In the genomic region with DNA sequence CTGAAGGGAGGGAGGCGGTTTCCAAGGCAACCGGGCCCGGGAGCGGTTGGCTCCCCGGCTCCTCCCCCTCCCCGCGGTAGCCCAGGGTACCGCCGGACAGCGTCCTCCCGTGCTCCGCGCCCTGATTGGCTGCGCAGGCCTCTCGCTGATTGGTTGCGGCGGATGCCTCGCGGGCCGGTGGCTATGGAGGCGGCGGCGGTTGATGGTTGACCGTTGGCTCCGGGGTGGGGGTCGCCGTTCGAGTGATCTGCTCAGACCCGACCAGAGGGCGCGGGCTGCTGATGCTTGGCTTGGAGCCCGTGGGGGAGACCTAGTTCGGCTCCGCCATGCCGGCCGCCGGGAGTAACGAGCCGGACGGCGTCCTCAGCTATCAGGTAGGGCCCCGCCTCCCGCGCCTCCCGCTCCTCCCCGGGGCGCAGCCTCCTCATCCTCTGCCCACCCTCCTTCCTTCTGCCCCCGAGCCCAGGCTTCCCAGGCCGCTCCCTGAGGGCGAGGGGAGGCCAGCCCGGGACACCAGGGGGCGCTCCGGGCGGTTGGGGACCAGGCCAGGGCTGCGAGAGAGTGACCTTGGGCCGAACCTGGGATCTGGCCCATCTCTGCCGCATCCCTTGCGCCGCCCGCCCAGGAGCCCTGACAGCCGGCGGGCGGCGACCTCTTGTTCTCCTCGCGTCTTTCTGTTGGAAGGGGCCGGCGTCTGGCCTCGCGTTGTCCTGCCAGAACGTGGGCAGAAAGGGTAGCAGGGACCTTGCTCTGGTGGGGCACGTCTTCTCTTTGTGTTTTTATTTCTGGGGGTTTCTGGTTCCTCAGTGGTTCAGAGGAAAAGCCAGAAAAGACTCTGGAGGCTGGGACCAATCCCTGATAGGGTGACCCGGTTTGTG, we compare ENCODE assay signal across 8 cellular contexts. TPM values are rescaled to one million over a fixed set of nuclear protein-coding genes. Genes with fewer than 3 reads are reported as not detected.
A peak's percentile ranks its signal among the peaks of the same experiment; 100 is the strongest.
DNase-seq lines count a peak whose midpoint lies in the region; ATAC-seq and TF ChIP-seq lines count a peak whose summit lies in the region.

A gene (plus strand): TSS at position 170 of the 878 bp plus-strand sequence. CDS start 157 bp downstream, at position 327.

- no peaks in the 10 kb centered on the region for H3K27me3 Mint-ChIP-seq in Caco-2 (ENCODE audit: insufficient read depth, unreplicated experiment)
- H3K27me3 Mint-ChIP-seq in activated T-cell treated with anti-CD3 and anti-CD28 coated beads, Interleukin-2, amount 50 U/mL, for 24 hours: no peaks in the 10 kb centered on the region

- WGBS in esophagus muscularis mucosa: 6% methylated on average over 20 of the region's 73 CpGs

- CTCF ChIA-PET in Caco-2 (lab: Charles Lee) (interaction anchor here (0.6 to 2.6 kb wide), 11 partner anchors 25 to 389 kb away, joined by 3 to 16 read pairs (median 5); a partner anchor contains a TSS), OCI-LY7 (lab: Charles Lee; ENCODE audit: unreplicated experiment) (no interaction called here)

- peak within 1 kb of the TSS; percentile 9; the same call in 1 of the 2 replicates for H2AFZ ChIP-seq in OCI-LY7 (ENCODE audit: low read length)

- H3K4me3 ChIP-seq in Caco-2 (ENCODE audit: low read depth, low read length) (peak within 1 kb of the TSS; percentile 57), HUES48 (ENCODE audit: low read depth, low read length) (peak within 1 kb of the TSS; percentile 81), OCI-LY7 (ENCODE audit: low read depth, low read length, poor library complexity, severe bottlenecking) (peak within 1 kb of the TSS; percentile 59), esophagus muscularis mucosa (peak within 1 kb of the TSS; percentile 58 to 72 (median 62)), muscle layer of colon (ENCODE audit: low read depth in 1 of 2, low read length in 2 of 2) (peak within 1 kb of the TSS; percentile 31 to 38)

- TF ChIP-seq CTCF in Caco-2 (IDR thresholded peaks at IDR 0.05; ENCODE audit: insufficient read depth in 1 of 2, low read depth in 1 of 2, low read length in 1 of 2, severe bottlenecking in 1 of 2, unreplicated experiment in 1 of 2) (peak; percentile 93 to 98), OCI-LY7 (conservative IDR thresholded peaks at IDR 0.05; ENCODE audit: low read length) (peak; percentile 78), esophagus muscularis mucosa (IDR thresholded peaks at IDR 0.05) (peak; percentile 53 to 68 (median 58))

- H3K27ac ChIP-seq in HUES48 (ENCODE audit: low read depth, low read length) (peak within 1 kb of the TSS; percentile 37), OCI-LY7 (ENCODE audit: low read depth, low read length, poor library complexity, severe bottlenecking) (no peak within 1 kb of the TSS), esophagus muscularis mucosa (replicated peaks in 1 of 4) (peak within 1 kb of the TSS in 3 of 4 donors; percentile 16 to 27 (median 19)), muscle layer of colon (ENCODE audit: low read depth, low read length) (no peak within 1 kb of the TSS)

- no peaks in the 10 kb centered on the region for H3K9me3 ChIP-seq in Caco-2
- H3K9me3 ChIP-seq in HUES48 (ENCODE audit: control insufficient read depth, insufficient read depth, low read length): no peaks in the 10 kb centered on the region
- no peaks in the 10 kb centered on the region for H3K9me3 ChIP-seq in OCI-LY7 (ENCODE audit: low read length)
- no peaks in the 10 kb centered on the region for H3K9me3 ChIP-seq in esophagus muscularis mucosa
- no peaks in the 10 kb centered on the region for H3K9me3 ChIP-seq in muscle layer of colon (ENCODE audit: low read length)

- H3K27ac Mint-ChIP-seq in Caco-2 (ENCODE audit: unreplicated experiment): peak within 1 kb of the TSS; percentile 69
- H3K27ac Mint-ChIP-seq in activated T-cell treated with anti-CD3 and anti-CD28 coated beads, Interleukin-2, amount 50 U/mL, for 24 hours: peak within 1 kb of the TSS; percentile 7

- BruUV-seq in Caco-2 (replicated peaks; lab: Mats Ljungman, UMichigan) (no TSS peak), OCI-LY7 (replicated peaks; lab: Mats Ljungman, UMichigan) (no TSS peak)

- H3K4me3 Mint-ChIP-seq in Caco-2 (ENCODE audit: unreplicated experiment): peak within 1 kb of the TSS; percentile 81
- peak within 1 kb of the TSS; percentile 80 for H3K4me3 Mint-ChIP-seq in activated T-cell treated with anti-CD3 and anti-CD28 coated beads, Interleukin-2, amount 50 U/mL, for 24 hours

- peaks cover 26% of the 10 kb centered on the region for H3K4me1 ChIP-seq in Caco-2
- peaks cover 16% of the 10 kb centered on the region for H3K4me1 ChIP-seq in HUES48 (ENCODE audit: control insufficient read depth, insufficient read depth, low read length)
- H3K4me1 ChIP-seq in OCI-LY7 (ENCODE audit: insufficient read depth, low read length, poor library complexity, severe bottlenecking): peaks cover 6% of the 10 kb centered on the region
- H3K4me1 ChIP-seq in esophagus muscularis mucosa: peaks cover 0 to 14% (median 12%) of the 10 kb centered on the region in 4 donors
- H3K4me1 ChIP-seq in muscle layer of colon (ENCODE audit: insufficient read depth, low read length): no peaks in the 10 kb centered on the region

- peaks cover 17% of the 10 kb centered on the region for H3K36me3 Mint-ChIP-seq in Caco-2 (ENCODE audit: insufficient read depth, unreplicated experiment)
- H3K36me3 Mint-ChIP-seq in activated T-cell treated with anti-CD3 and anti-CD28 coated beads, Interleukin-2, amount 50 U/mL, for 24 hours (ENCODE audit: low read depth): no peaks in the 10 kb centered on the region

- no peaks in the 10 kb centered on the region for H3K79me2 ChIP-seq in OCI-LY7 (ENCODE audit: insufficient read depth, low read depth, low read length)

- TF ChIP-seq POLR2A in esophagus muscularis mucosa (IDR thresholded peaks at IDR 0.05; ENCODE audit: low read depth): no peak

- H3K27me3 ChIP-seq in Caco-2 (replicated peaks; ENCODE audit: control insufficient read depth, insufficient read depth, low read length) (no peaks in the 10 kb centered on the region), HUES48 (ENCODE audit: control insufficient read depth, insufficient read depth, low read length) (no peaks in the 10 kb centered on the region), esophagus muscularis mucosa (peaks cover 0 to 10% (median 0%) of the 10 kb centered on the region in 4 donors), muscle layer of colon (ENCODE audit: control insufficient read depth in 1 of 2, insufficient read depth in 2 of 2, low read length in 2 of 2) (peaks cover 12 to 16% of the 10 kb centered on the region in 2 donors)

- 0 out of 2 replicates have a peak within 1 kb of the TSS, but pooled peaks have one; percentile 7 for H3K9ac ChIP-seq in HUES48 (ENCODE audit: low read depth, low read length)
- no peak within 1 kb of the TSS for H3K9ac ChIP-seq in muscle layer of colon (ENCODE audit: low read length)

- H3K9me2 ChIP-seq in OCI-LY7 (ENCODE audit: insufficient read depth, low read length): no peaks in the 10 kb centered on the region

- TF ChIP-seq EP300 in esophagus muscularis mucosa (IDR thresholded peaks at IDR 0.05): no peak

- POLR2A ChIA-PET in Caco-2 (lab: Charles Lee) (interaction anchor here (0.7 kb wide), 1 partner anchor 185 kb away, joined by 3 read pairs; no protein-coding TSS in a partner anchor), OCI-LY7 (lab: Charles Lee) (no interaction called here)

- H3K4me1 Mint-ChIP-seq in Caco-2 (ENCODE audit: low read depth, unreplicated experiment): peaks cover 49% of the 10 kb centered on the region
- H3K4me1 Mint-ChIP-seq in activated T-cell treated with anti-CD3 and anti-CD28 coated beads, Interleukin-2, amount 50 U/mL, for 24 hours (ENCODE audit: low read depth): peaks cover 9% of the 10 kb centered on the region

- ATAC-seq in GM21390 (IDR thresholded peaks at IDR 0.05; ENCODE audit: unreplicated experiment): peak; percentile 85

- peak within 1 kb of the TSS; percentile 50 for H3K4me2 ChIP-seq in OCI-LY7 (ENCODE audit: low read length)

- no peaks in the 10 kb centered on the region for H4K20me1 ChIP-seq in OCI-LY7 (ENCODE audit: insufficient read depth, low read length)

- DNase-seq in Caco-2 (peak; percentile 97 to 99), OCI-LY7 (ENCODE audit: low spot score) (peak; percentile 77), esophagus muscularis mucosa (ENCODE audit: extremely low spot score) (peak; percentile 92)
- DNase-seq in activated T-cell treated with anti-CD3 and anti-CD28 coated beads, Interleukin-2, amount 50 U/mL, for 24 hours: peak; percentile 83
- DNase-seq in stimulated activated CD8-positive, alpha-beta memory T cell treated with anti-CD3 and anti-CD28 coated beads, Interleukin-4, amount 100 ng/mL, for 48 hours: peak; percentile 87

- no peaks in the 10 kb centered on the region for H3K9me3 Mint-ChIP-seq in Caco-2 (ENCODE audit: unreplicated experiment)
- no peaks in the 10 kb centered on the region for H3K9me3 Mint-ChIP-seq in activated T-cell treated with anti-CD3 and anti-CD28 coated beads, Interleukin-2, amount 50 U/mL, for 24 hours

- intact Hi-C loops in Caco-2 (cut with micrococcal nuclease; ENCODE audit: unreplicated experiment): loop anchor here (1.0 to 5.0 kb wide), 5 partner anchors 24 to 442 kb away; a partner anchor contains a TSS
- intact Hi-C loops in OCI-LY7 (cut with micrococcal nuclease; ENCODE audit: unreplicated experiment): no loop called here
- intact Hi-C loops in esophagus muscularis mucosa (cut with DNase I): loop anchor here (5.0 to 10.0 kb wide), 2 partner anchors 107 to 400 kb away; no protein-coding TSS in a partner anchor

- H3K36me3 ChIP-seq in Caco-2 (ENCODE audit: control insufficient read depth, insufficient read depth, low read length) (no peaks in the 10 kb centered on the region), HUES48 (ENCODE audit: control insufficient read depth, insufficient read depth, low read length) (no peaks in the 10 kb centered on the region), OCI-LY7 (ENCODE audit: insufficient read depth, low read length) (no peaks in the 10 kb centered on the region), esophagus muscularis mucosa (no peaks in the 10 kb centered on the region), muscle layer of colon (ENCODE audit: insufficient read depth, low read length) (no peaks in the 10 kb centered on the region)

RNA-seq across cellular contexts. Expression of the gene that starts here (rescaled TPM):
- total RNA-seq in Caco-2 (2022) (62.7 and 67.0 TPM in 2 replicates), OCI-LY7 (2022) (6.7 and 9.8 TPM in 2 replicates), esophagus muscularis mucosa (1 to 10 TPM in 1 of 4 donors, under 1 TPM in 3; 0.46 to 1.7 (median 0.90) TPM)
- 0.21 and 1.0 TPM in 2 replicates for total RNA-seq in OCI-LY7 (2014; rRNA removed; shearing (Covaris generic))

Comparison
In these comparisons a context has a peak if more than half of its experiments do, and no peak if none do; other contexts are left out.
1. H3K27ac ChIP-seq: peak in HUES48 (single experiment) and esophagus muscularis mucosa (3 of 4); none in OCI-LY7 (single experiment) and muscle layer of colon (single experiment).
2. Peak in every context shown above with its lines, with median percentiles within 50 percentile points of each other: DNase-seq, H3K4me3 ChIP-seq and CTCF ChIP-seq.